35 cellular contexts compared by ENCODE assay signal in the genomic region with DNA sequence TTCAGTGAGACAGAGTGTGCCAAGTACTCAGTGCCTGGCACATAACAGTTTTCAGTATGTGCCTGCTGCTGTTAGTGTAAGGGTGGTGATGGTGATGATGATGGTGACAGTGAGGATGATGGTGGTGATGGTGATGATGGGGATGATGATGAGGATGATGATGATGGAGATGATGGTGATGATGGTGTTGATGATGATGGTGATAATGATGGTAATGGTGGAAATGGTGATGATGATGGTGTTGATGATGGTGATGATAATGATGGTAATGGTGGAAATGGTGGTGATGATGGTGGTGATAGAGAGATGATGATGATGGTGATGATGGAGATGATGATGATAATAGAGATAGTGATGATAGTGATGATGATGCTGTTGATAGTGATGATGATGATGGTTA.
"Had no signal": no experiment of that assay in that cellular context is flagged by ENCODE, and none has a peak within 500 bp of the region (broad histone marks: within the 10 kb centered on the region; RNA-seq: fewer than 3 reads in every experiment).

No MANE protein-coding gene starts in this region.

- H3K27ac ChIP-seq: adrenal gland, breast epithelium, cardiac muscle cell, colonic mucosa had no signal

- H3K4me1 Mint-ChIP-seq: activated CD4-positive, alpha-beta T cell treated with anti-CD3 and anti-CD28 coated beads for 36 hours; activated CD4-positive, alpha-beta T cell treated with anti-CD3 and anti-CD28 coated beads, Interleukin-2, amount 10 ng/mL, durations not matched to agents 24 days and 14 days; activated CD8-positive, alpha-beta memory T cell treated with anti-CD3 and anti-CD28 coated beads, Interleukin-2, amount 10 ng/mL, durations not matched to agents 7 days and 5 days; activated naive CD4-positive, alpha-beta T cell treated with anti-CD3 and anti-CD28 coated beads, Interleukin-2, amount 50 U/mL, for 24 hours; activated naive CD8-positive, alpha-beta T cell treated with anti-CD3 and anti-CD28 coated beads for 36 hours; activated naive CD8-positive, alpha-beta T cell treated with anti-CD3 and anti-CD28 coated beads, Interleukin-2, amount 50 U/mL, for 24 hours; T-helper 17 cell had no signal

- H3K36me3 Mint-ChIP-seq: activated CD4-positive, alpha-beta memory T cell treated with anti-CD3 and anti-CD28 coated beads for 36 hours; activated CD8-positive, alpha-beta memory T cell treated with anti-CD3 and anti-CD28 coated beads, Interleukin-2, amount 10 ng/mL, durations not matched to agents 7 days and 5 days; activated naive CD4-positive, alpha-beta T cell treated with anti-CD3 and anti-CD28 coated beads, Interleukin-2, amount 50 U/mL, for 24 hours; activated naive CD8-positive, alpha-beta T cell treated with anti-CD3 and anti-CD28 coated beads for 36 hours had no signal

- H3K9me3 Mint-ChIP-seq: activated CD4-positive, alpha-beta T cell treated with anti-CD3 and anti-CD28 coated beads, Interleukin-2, amount 10 ng/mL, durations not matched to agents 24 days and 14 days; activated naive CD4-positive, alpha-beta T cell treated with anti-CD3 and anti-CD28 coated beads, Interleukin-2, amount 50 U/mL, for 24 hours; T-helper 2 cell treated with Interferon-gamma antibody and Interleukin-4, amounts not matched to agents 5 μg/mL and 100 μg/mL, for 36 hours had no signal

- DNase-seq: activated CD4-positive, alpha-beta memory T cell treated with anti-CD3 and anti-CD28 coated beads for 36 hours; activated CD4-positive, alpha-beta T cell treated with anti-CD3 and anti-CD28 coated beads for 36 hours; activated CD4-positive, alpha-beta T cell treated with anti-CD3 and anti-CD28 coated beads, Interleukin-2, amount 10 ng/mL, durations not matched to agents 24 days and 14 days; activated CD4-positive, CD25-positive, alpha-beta regulatory T cell; activated CD4-positive, CD25-positive, alpha-beta regulatory T cell treated with anti-CD3 and anti-CD28 coated beads, Interleukin-2, amount 50 U/mL, for 72 hours; activated CD8-positive, alpha-beta memory T cell treated with anti-CD3 and anti-CD28 coated beads, Interleukin-2, amount 10 ng/mL, durations not matched to agents 7 days and 5 days; activated CD8-positive, alpha-beta memory T cell treated with anti-CD3 and anti-CD28 coated beads, Interleukin-2, amount 50 U/mL, for 4 hours; activated CD8-positive, alpha-beta T cell treated with anti-CD3 and anti-CD28 coated beads, Interleukin-2, amount 10 ng/mL, durations not matched to agents 7 days and 5 days; activated effector memory CD4-positive, alpha-beta T cell treated with anti-CD3 and anti-CD28 coated beads, Interleukin-2, amount 50 U/mL, for 16 hours; activated naive CD4-positive, alpha-beta T cell treated with anti-CD3 and anti-CD28 coated beads for 36 hours; activated naive CD8-positive, alpha-beta T cell treated with anti-CD3 and anti-CD28 coated beads for 36 hours; activated naive CD8-positive, alpha-beta T cell treated with anti-CD3 and anti-CD28 coated beads, Interleukin-2, amount 50 U/mL, for 24 hours; activated T-cell treated with anti-CD3 and anti-CD28 coated beads, Interleukin-2, amount 50 U/mL, for 1 hour; activated T-cell treated with anti-CD3 and anti-CD28 coated beads, Interleukin-2, amount 50 U/mL, for 48 hours; adrenal gland; amygdala; aorta; central memory CD4-positive, alpha-beta T cell; cerebellar nuclear complex; colonic mucosa; effector CD8-positive, alpha-beta T cell; foreskin fibroblast; head of caudate nucleus; T-helper 17 cell; T1000 had no signal

- ATAC-seq: activated CD4-positive, alpha-beta T cell treated with anti-CD3 and anti-CD28 coated beads for 36 hours; activated CD8-positive, alpha-beta memory T cell treated with anti-CD3 and anti-CD28 coated beads, Interleukin-2, amount 10 ng/mL, durations not matched to agents 7 days and 5 days; activated CD8-positive, alpha-beta T cell treated with anti-CD3 and anti-CD28 coated beads, Interleukin-2, amount 10 ng/mL, durations not matched to agents 7 days and 5 days; activated naive CD8-positive, alpha-beta T cell treated with anti-CD3 and anti-CD28 coated beads, Interleukin-2, amount 50 U/mL, for 24 hours; esophagus mucosa; T-helper 17 cell had no signal

- H3K9me3 ChIP-seq: adrenal gland, breast epithelium, colonic mucosa had no signal

- H3K4me3 ChIP-seq: adrenal gland, breast epithelium, cardiac muscle cell, colonic mucosa had no signal

- H3K27ac Mint-ChIP-seq: activated CD4-positive, alpha-beta memory T cell treated with anti-CD3 and anti-CD28 coated beads for 36 hours; activated CD4-positive, alpha-beta T cell treated with anti-CD3 and anti-CD28 coated beads for 36 hours; activated CD4-positive, alpha-beta T cell treated with anti-CD3 and anti-CD28 coated beads, Interleukin-2, amount 10 ng/mL, durations not matched to agents 24 days and 14 days; activated CD8-positive, alpha-beta memory T cell treated with anti-CD3 and anti-CD28 coated beads, Interleukin-2, amount 10 ng/mL, durations not matched to agents 7 days and 5 days; activated CD8-positive, alpha-beta T cell treated with anti-CD3 and anti-CD28 coated beads, Interleukin-2, amount 10 ng/mL, durations not matched to agents 7 days and 5 days; activated naive CD4-positive, alpha-beta T cell treated with anti-CD3 and anti-CD28 coated beads for 36 hours; activated naive CD4-positive, alpha-beta T cell treated with anti-CD3 and anti-CD28 coated beads, Interleukin-2, amount 50 U/mL, for 24 hours; activated naive CD8-positive, alpha-beta T cell treated with anti-CD3 and anti-CD28 coated beads for 36 hours; activated naive CD8-positive, alpha-beta T cell treated with anti-CD3 and anti-CD28 coated beads, Interleukin-2, amount 50 U/mL, for 24 hours; activated T-helper 1 cell treated with anti-CD3 and anti-CD28 coated beads, Interleukin-12 subunit alpha, Interleukin-12 subunit beta, Interleukin-2, Interleukin-4 antibody, amounts not matched to agents 30 ng/mL and 10 ng/mL and 1 ng/mL, durations not matched to agents 14 hours and 24 hours and 36 hours; activated T-helper 2 cell treated with anti-CD3 and anti-CD28 coated beads, Interferon-gamma antibody, Interleukin-2, Interleukin-4, amounts not matched to agents 10 μg/mL and 5 μg/mL and 100 μg/mL, durations not matched to agents 14 hours and 24 hours and 36 hours; brain; T-helper 17 cell; T-helper 2 cell treated with Interferon-gamma antibody and Interleukin-4, amounts not matched to agents 5 μg/mL and 100 μg/mL, for 36 hours had no signal

- H3K27me3 ChIP-seq: colonic mucosa had no signal

- FAIRE-seq: endometrium, frontal cortex had no signal

- H3K4me3 Mint-ChIP-seq: activated CD4-positive, alpha-beta memory T cell treated with anti-CD3 and anti-CD28 coated beads for 36 hours; activated CD4-positive, alpha-beta T cell treated with anti-CD3 and anti-CD28 coated beads for 36 hours; activated CD4-positive, alpha-beta T cell treated with anti-CD3 and anti-CD28 coated beads, Interleukin-2, amount 10 ng/mL, durations not matched to agents 24 days and 14 days; activated CD8-positive, alpha-beta memory T cell treated with anti-CD3 and anti-CD28 coated beads, Interleukin-2, amount 10 ng/mL, durations not matched to agents 7 days and 5 days; activated CD8-positive, alpha-beta T cell treated with anti-CD3 and anti-CD28 coated beads, Interleukin-2, amount 10 ng/mL, durations not matched to agents 7 days and 5 days; activated naive CD4-positive, alpha-beta T cell treated with anti-CD3 and anti-CD28 coated beads for 36 hours; activated naive CD4-positive, alpha-beta T cell treated with anti-CD3 and anti-CD28 coated beads, Interleukin-2, amount 50 U/mL, for 24 hours; activated naive CD8-positive, alpha-beta T cell treated with anti-CD3 and anti-CD28 coated beads for 36 hours; activated naive CD8-positive, alpha-beta T cell treated with anti-CD3 and anti-CD28 coated beads, Interleukin-2, amount 50 U/mL, for 24 hours; activated T-helper 1 cell treated with anti-CD3 and anti-CD28 coated beads, Interleukin-12 subunit alpha, Interleukin-12 subunit beta, Interleukin-2, Interleukin-4 antibody, amounts not matched to agents 30 ng/mL and 10 ng/mL and 1 ng/mL, durations not matched to agents 14 hours and 24 hours and 36 hours; brain; T-helper 17 cell; T-helper 2 cell treated with Interferon-gamma antibody and Interleukin-4, amounts not matched to agents 5 μg/mL and 100 μg/mL, for 36 hours had no signal

- H3K36me3 ChIP-seq: adrenal gland, breast epithelium, cardiac muscle cell, colonic mucosa had no signal

- H3K27me3 Mint-ChIP-seq: activated CD8-positive, alpha-beta memory T cell treated with anti-CD3 and anti-CD28 coated beads, Interleukin-2, amount 10 ng/mL, durations not matched to agents 7 days and 5 days; brain had no signal

- H3K4me1 ChIP-seq: adrenal gland, breast epithelium, colonic mucosa had no signal
